ENCODE assay signal across 27 cellular contexts in genomic region chr2:191026377-191026776, GRCh38. TPM values are rescaled to one million over a fixed set of nuclear protein-coding genes. Genes with fewer than 3 reads are reported as not detected.
DNase-seq lines count a peak whose midpoint lies in the region; ATAC-seq and TF ChIP-seq lines count a peak whose summit lies in the region.
"Had no signal": no experiment of that assay in that cellular context is flagged by ENCODE, and none has a peak within 500 bp of the region (broad histone marks: within the 10 kb centered on the region; RNA-seq: fewer than 3 reads in every experiment).

No MANE protein-coding gene starts in this region.

- H3K36me3 ChIP-seq in lower lobe of right lung: no peaks in the 10 kb centered on the region
- H3K36me3 ChIP-seq: BLaER1, vagina had no signal

- H3K27me3 ChIP-seq in foreskin keratinocyte: no peaks in the 10 kb centered on the region
- no peaks in the 10 kb centered on the region for H3K27me3 ChIP-seq in lower lobe of right lung (ENCODE audit: low read depth)
- H3K27me3 ChIP-seq: BLaER1, body of pancreas, testis, vagina had no signal

- H3K4me3 Mint-ChIP-seq in activated naive CD4-positive, alpha-beta T cell treated with anti-CD3 and anti-CD28 coated beads, Interleukin-2, amount 50 U/mL, for 24 hours: no peak overlapping the region
- no peak overlapping the region for H3K4me3 Mint-ChIP-seq in stimulated activated naive CD8-positive, alpha-beta T cell treated with anti-CD3 and anti-CD28 coated beads, Interleukin-15, amount 100 ng/mL, for 72 hours
- H3K4me3 Mint-ChIP-seq: nephron; T-helper 2 cell treated with Interferon-gamma antibody and Interleukin-4, amounts not matched to agents 5 μg/mL and 100 μg/mL, for 36 hours had no signal

- peak overlapping the region; percentile 79 for H3K27ac Mint-ChIP-seq in activated naive CD4-positive, alpha-beta T cell treated with anti-CD3 and anti-CD28 coated beads, Interleukin-2, amount 50 U/mL, for 24 hours
- no peak overlapping the region for H3K27ac Mint-ChIP-seq in stimulated activated naive CD8-positive, alpha-beta T cell treated with anti-CD3 and anti-CD28 coated beads, Interleukin-15, amount 100 ng/mL, for 72 hours
- H3K27ac Mint-ChIP-seq: nephron had no signal

- H3K27me3 Mint-ChIP-seq in activated naive CD4-positive, alpha-beta T cell treated with anti-CD3 and anti-CD28 coated beads, Interleukin-2, amount 50 U/mL, for 24 hours: no peaks in the 10 kb centered on the region
- H3K27me3 Mint-ChIP-seq in stimulated activated naive CD8-positive, alpha-beta T cell treated with anti-CD3 and anti-CD28 coated beads, Interleukin-15, amount 100 ng/mL, for 72 hours: no peaks in the 10 kb centered on the region

- no peak overlapping the region for H3K27ac ChIP-seq in foreskin keratinocyte
- H3K27ac ChIP-seq in lower lobe of right lung: no peak overlapping the region
- H3K27ac ChIP-seq: BLaER1, body of pancreas, HL-60, testis, vagina had no signal

- H3K4me1 ChIP-seq in foreskin keratinocyte: peaks cover 2% of the 10 kb centered on the region
- H3K4me1 ChIP-seq in lower lobe of right lung: peaks cover 14% of the 10 kb centered on the region

- TF ChIP-seq CTCF in foreskin keratinocyte (conservative IDR thresholded peaks at IDR 0.05) (no peak), lower lobe of right lung (IDR thresholded peaks at IDR 0.05) (no peak)

- H3K9me3 ChIP-seq in lower lobe of right lung: no peaks in the 10 kb centered on the region
- H3K9me3 ChIP-seq: BLaER1, body of pancreas, testis, vagina had no signal

- no peaks in the 10 kb centered on the region for H3K9me3 Mint-ChIP-seq in activated naive CD4-positive, alpha-beta T cell treated with anti-CD3 and anti-CD28 coated beads, Interleukin-2, amount 50 U/mL, for 24 hours
- H3K9me3 Mint-ChIP-seq in stimulated activated naive CD8-positive, alpha-beta T cell treated with anti-CD3 and anti-CD28 coated beads, Interleukin-15, amount 100 ng/mL, for 72 hours: peaks cover 0 to 8% of the 10 kb centered on the region in 2 donors
- H3K9me3 Mint-ChIP-seq: nephron; T-helper 2 cell treated with Interferon-gamma antibody and Interleukin-4, amounts not matched to agents 5 μg/mL and 100 μg/mL, for 36 hours had no signal

- peak; percentile 61 for ATAC-seq in foreskin keratinocyte
- peak; percentile 53 for ATAC-seq in stimulated activated naive CD8-positive, alpha-beta T cell treated with anti-CD3 and anti-CD28 coated beads, Interleukin-15, amount 100 ng/mL, for 72 hours
- ATAC-seq in lower lobe of right lung: no peak
- ATAC-seq: body of pancreas, HepG2, left lobe of liver had no signal

- DNase-seq in activated naive CD4-positive, alpha-beta T cell treated with anti-CD3 and anti-CD28 coated beads, Interleukin-2, amount 50 U/mL, for 16 hours: no peak
- DNase-seq in RPMI7951 (ENCODE audit: low read depth) (peak; percentile 52), foreskin keratinocyte (no peak), lower lobe of right lung (no peak), amygdala (lab: John Stamatoyannopoulos, UW) (no peak), NCI-H2171 treated with DMSO at 0.1 percent for 48 hours (lab: John Stamatoyannopoulos, UW) (no peak)
- DNase-seq in stimulated activated naive CD8-positive, alpha-beta T cell treated with anti-CD3 and anti-CD28 coated beads, Interleukin-15, amount 100 ng/mL, for 72 hours: no peak
- DNase-seq: activated CD4-positive, alpha-beta T cell treated with anti-CD3 and anti-CD28 coated beads for 48 hours; body of pancreas; effector CD4-positive, alpha-beta T cell; erythroblast; NCI-H1092 treated with DMSO at 0.1 percent for 48 hours; NCI-H1930; NCI-H2227 treated with DMSO at 0.1 percent for 48 hours; NCI-H69; retina; RPMI8226; stimulated activated CD4-positive, alpha-beta T cell treated with anti-CD3 and anti-CD28 coated beads, Interleukin-2, amount 100 ng/mL, for 24 hours; testis had no signal

- H3K36me3 Mint-ChIP-seq in activated naive CD4-positive, alpha-beta T cell treated with anti-CD3 and anti-CD28 coated beads, Interleukin-2, amount 50 U/mL, for 24 hours: peaks cover 16% of the 10 kb centered on the region

- H3K4me3 ChIP-seq in lower lobe of right lung: no peak overlapping the region
- H3K4me3 ChIP-seq: BLaER1, body of pancreas, testis, vagina had no signal

- intact Hi-C loops in lower lobe of right lung (cut with DNase I): no loop called here

- peaks cover 62% of the 10 kb centered on the region for H3K4me1 Mint-ChIP-seq in activated naive CD4-positive, alpha-beta T cell treated with anti-CD3 and anti-CD28 coated beads, Interleukin-2, amount 50 U/mL, for 24 hours
- peaks cover 68% of the 10 kb centered on the region for H3K4me1 Mint-ChIP-seq in stimulated activated naive CD8-positive, alpha-beta T cell treated with anti-CD3 and anti-CD28 coated beads, Interleukin-15, amount 100 ng/mL, for 72 hours
- H3K4me1 Mint-ChIP-seq: nephron had no signal

RNA-seq across cellular contexts. Expression of gene STAT1, which starts 12.4 kb away (rescaled TPM):
- total RNA-seq in RPMI7951 (2014; rRNA removed; shearing (Covaris generic)): 86.4 and 101 TPM in 2 replicates
- 143 and 168 TPM in 2 replicates for total RNA-seq in foreskin keratinocyte
- 57.7 and 61.1 TPM in 2 replicates for polyA plus RNA-seq in foreskin keratinocyte
- total RNA-seq in lower lobe of right lung: 103 TPM

Comparison
In these comparisons a context has a peak if more than half of its experiments do, and no peak if none do; other contexts are left out.
1. ATAC-seq: peak in foreskin keratinocyte (single experiment) and stimulated activated naive CD8-positive, alpha-beta T cell treated with anti-CD3 and anti-CD28 coated beads, Interleukin-15, amount 100 ng/mL, for 72 hours (single experiment); none in lower lobe of right lung (0 of 2).